In the genomic region with DNA sequence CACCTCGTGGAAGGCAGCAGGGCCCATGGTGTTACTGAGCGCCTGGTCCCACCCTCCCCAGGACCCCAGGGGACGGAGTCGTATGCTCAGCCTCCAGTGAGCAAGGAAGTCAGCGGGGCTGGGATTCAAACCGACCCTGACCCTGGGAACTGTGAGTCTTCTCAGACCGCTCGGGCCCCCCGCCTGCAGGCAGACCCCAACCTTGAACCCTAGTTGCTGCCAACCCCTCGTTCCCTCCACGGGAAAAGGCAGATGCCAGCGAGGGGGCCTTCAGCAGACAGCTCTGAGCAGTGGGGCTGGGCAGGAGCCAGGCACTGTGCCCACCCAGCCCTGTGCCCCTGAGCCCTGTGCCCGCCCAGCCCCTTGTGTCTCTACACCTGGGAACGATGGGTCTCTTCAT, we compare ENCODE assay signal across 2 cellular contexts.
TF ChIP-seq lines count a peak whose summit lies in the region.

No MANE protein-coding gene starts in this region.

TF ChIP-seq in HepG2, 621 proteins besides CTCF, POLR2A, EP300 and RAD21:
- no peak for TF ChIP-seq GATA4 (IDR thresholded peaks at IDR 0.05; ENCODE audit: borderline replicate concordance, low read depth)
- TF ChIP-seq, protein P1, sequence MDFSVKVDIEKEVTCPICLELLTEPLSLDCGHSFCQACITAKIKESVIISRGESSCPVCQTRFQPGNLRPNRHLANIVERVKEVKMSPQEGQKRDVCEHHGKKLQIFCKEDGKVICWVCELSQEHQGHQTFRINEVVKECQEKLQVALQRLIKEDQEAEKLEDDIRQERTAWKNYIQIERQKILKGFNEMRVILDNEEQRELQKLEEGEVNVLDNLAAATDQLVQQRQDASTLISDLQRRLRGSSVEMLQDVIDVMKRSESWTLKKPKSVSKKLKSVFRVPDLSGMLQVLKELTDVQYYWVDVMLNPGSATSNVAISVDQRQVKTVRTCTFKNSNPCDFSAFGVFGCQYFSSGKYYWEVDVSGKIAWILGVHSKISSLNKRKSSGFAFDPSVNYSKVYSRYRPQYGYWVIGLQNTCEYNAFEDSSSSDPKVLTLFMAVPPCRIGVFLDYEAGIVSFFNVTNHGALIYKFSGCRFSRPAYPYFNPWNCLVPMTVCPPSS (IDR thresholded peaks at IDR 0.05) = no peak
TF ChIP-seq in HepG2: peak in this region for 0.

TF ChIP-seq in IMR-90, 13 proteins besides CTCF, POLR2A, EP300 and RAD21:
- no peak for TF ChIP-seq RCOR1 (IDR thresholded peaks at IDR 0.05; ENCODE audit: insufficient replicate concordance, low read length)
- no peak for TF ChIP-seq CEBPB (IDR thresholded peaks at IDR 0.05; ENCODE audit: low read depth, low read length)
- no peak for TF ChIP-seq FOS (IDR thresholded peaks at IDR 0.05; ENCODE audit: low read depth, low read length)
- no peak for TF ChIP-seq CHD1 (IDR thresholded peaks at IDR 0.05; ENCODE audit: low read depth, low read length)
- no peak for TF ChIP-seq BHLHE40 (IDR thresholded peaks at IDR 0.05; ENCODE audit: low read depth, low read length)
- no peak for TF ChIP-seq RFX5 (IDR thresholded peaks at IDR 0.05; ENCODE audit: low read depth, low read length)
- no peak for TF ChIP-seq NFE2L2 (IDR thresholded peaks at IDR 0.05; ENCODE audit: low read depth, low read length)
- TF ChIP-seq ELK1 (IDR thresholded peaks at IDR 0.05; ENCODE audit: borderline replicate concordance, low read depth, low read length) = no peak
- no peak for TF ChIP-seq SMC3 (IDR thresholded peaks at IDR 0.05; ENCODE audit: low read depth, low read length)
- TF ChIP-seq MAFK (IDR thresholded peaks at IDR 0.05; ENCODE audit: low read depth, low read length) = no peak
- no peak for TF ChIP-seq MXI1 (IDR thresholded peaks at IDR 0.05; ENCODE audit: borderline replicate concordance, low read depth, low read length)
- TF ChIP-seq MAZ (IDR thresholded peaks at IDR 0.05; ENCODE audit: borderline replicate concordance, low read depth, low read length) = no peak
- TF ChIP-seq, protein P2, sequence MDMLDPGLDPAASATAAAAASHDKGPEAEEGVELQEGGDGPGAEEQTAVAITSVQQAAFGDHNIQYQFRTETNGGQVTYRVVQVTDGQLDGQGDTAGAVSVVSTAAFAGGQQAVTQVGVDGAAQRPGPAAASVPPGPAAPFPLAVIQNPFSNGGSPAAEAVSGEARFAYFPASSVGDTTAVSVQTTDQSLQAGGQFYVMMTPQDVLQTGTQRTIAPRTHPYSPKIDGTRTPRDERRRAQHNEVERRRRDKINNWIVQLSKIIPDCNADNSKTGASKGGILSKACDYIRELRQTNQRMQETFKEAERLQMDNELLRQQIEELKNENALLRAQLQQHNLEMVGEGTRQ (IDR thresholded peaks at IDR 0.05; ENCODE audit: low read depth, low read length) = no peak
TF ChIP-seq in IMR-90: peak in this region for 0.
